11 cellular contexts compared by ENCODE assay signal in the genomic region with DNA sequence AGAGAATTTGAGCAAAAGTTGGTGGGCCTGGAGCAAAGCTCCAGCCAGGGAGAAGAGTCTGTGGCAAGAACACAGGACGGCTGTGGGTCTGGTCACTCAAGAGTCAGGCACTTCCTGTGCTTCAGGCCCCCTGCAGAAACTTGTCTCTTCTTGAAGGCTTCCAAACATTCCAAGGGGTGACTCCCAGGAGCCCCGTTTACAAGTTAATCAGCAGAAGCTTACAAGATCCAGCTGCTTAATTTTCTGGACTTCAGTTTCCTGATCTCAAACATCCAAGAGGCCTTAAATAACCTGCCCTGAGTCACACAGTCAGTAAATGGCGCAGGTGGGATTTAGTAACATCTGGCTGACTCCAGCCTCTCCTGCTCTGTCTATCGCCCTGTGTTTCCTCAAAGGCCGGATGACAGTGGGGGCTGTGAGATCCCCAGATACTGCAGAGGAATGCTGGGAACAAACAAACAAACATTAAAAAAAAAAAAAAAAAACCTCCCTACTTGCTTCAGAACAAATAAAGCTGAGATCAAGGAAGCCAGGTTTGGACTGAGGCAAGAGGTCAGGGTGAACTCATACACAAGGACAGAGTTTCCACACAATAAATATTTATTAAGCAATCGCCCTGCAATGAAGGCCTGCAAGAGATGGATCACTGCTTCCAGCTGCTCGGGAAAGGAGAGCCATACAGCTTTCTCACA.
DNase-seq lines count a peak whose midpoint lies in the region; ATAC-seq and TF ChIP-seq lines count a peak whose summit lies in the region.
"Had no signal": no experiment of that assay in that cellular context is flagged by ENCODE, and none has a peak within 500 bp of the region (broad histone marks: within the 10 kb centered on the region; RNA-seq: fewer than 3 reads in every experiment).

No MANE protein-coding gene starts in this region.

- peak; percentile 83 to 86 for DNase-seq in Caco-2
- peak; percentile 58 for DNase-seq in RWPE2 (ENCODE audit: low spot score)
- DNase-seq in left cardiac atrium = peak; percentile 29
- no peak for DNase-seq in prostate gland (ENCODE audit: low spot score)
- DNase-seq in activated T-helper 2 cell treated with anti-CD3 and anti-CD28 coated beads, Interferon-gamma antibody, Interleukin-2, Interleukin-4, amounts not matched to agents 10 μg/mL and 5 μg/mL and 100 μg/mL, durations not matched to agents 14 hours and 24 hours and 36 hours (ENCODE audit: low spot score) = no peak
- no peak for DNase-seq in caudate nucleus (lab: John Stamatoyannopoulos, UW)
- DNase-seq in SW480 (ENCODE audit: low spot score) = no peak
- DNase-seq in GF-D8 (lab: John Stamatoyannopoulos, UW) = no peak
- DNase-seq: activated effector memory CD4-positive, alpha-beta T cell treated with anti-CD3 and anti-CD28 coated beads, Interleukin-2, amount 50 U/mL, for 16 hours; NCI-H2081; stimulated activated CD4-positive, alpha-beta T cell treated with anti-CD3 and anti-CD28 coated beads, Interleukin-2, amount 100 ng/mL, for 48 hours had no signal

- CTCF ChIA-PET in Caco-2 (lab: Charles Lee) = interaction anchor here (0.6 to 1.8 kb wide), 4 partner anchors 81 to 1191 kb away, joined by 4 to 6 read pairs (median 4); no protein-coding TSS in a partner anchor

- peak overlapping the region; percentile 89 for H3K27ac Mint-ChIP-seq in Caco-2 (ENCODE audit: unreplicated experiment)
- H3K27ac Mint-ChIP-seq in activated T-helper 2 cell treated with anti-CD3 and anti-CD28 coated beads, Interferon-gamma antibody, Interleukin-2, Interleukin-4, amounts not matched to agents 10 μg/mL and 5 μg/mL and 100 μg/mL, durations not matched to agents 14 hours and 24 hours and 36 hours = no peak overlapping the region

- intact Hi-C loops in Caco-2 (cut with micrococcal nuclease; ENCODE audit: unreplicated experiment) (loop anchor here (1.0 to 2.0 kb wide), 4 partner anchors 8 to 424 kb away; no protein-coding TSS in a partner anchor), left cardiac atrium (cut with DNase I) (no loop called here), prostate gland (cut with DNase I) (no loop called here)
- intact Hi-C loops in activated T-helper 2 cell treated with anti-CD3 and anti-CD28 coated beads, Interferon-gamma antibody, Interleukin-2, Interleukin-4, amounts not matched to agents 10 μg/mL and 5 μg/mL and 100 μg/mL, durations not matched to agents 14 hours and 24 hours and 36 hours (cut with micrococcal nuclease) = no loop called here

- H3K27me3 ChIP-seq in Caco-2 (replicated peaks; ENCODE audit: control insufficient read depth, insufficient read depth, low read length) (no peaks in the 10 kb centered on the region), RWPE2 (ENCODE audit: insufficient read depth, poor library complexity, severe bottlenecking) (no peaks in the 10 kb centered on the region), prostate gland (replicated peaks; ENCODE audit: insufficient read depth) (no peaks in the 10 kb centered on the region)

- no peaks in the 10 kb centered on the region for H3K9me3 Mint-ChIP-seq in Caco-2 (ENCODE audit: unreplicated experiment)
- peaks cover 9% of the 10 kb centered on the region for H3K9me3 Mint-ChIP-seq in activated T-helper 2 cell treated with anti-CD3 and anti-CD28 coated beads, Interferon-gamma antibody, Interleukin-2, Interleukin-4, amounts not matched to agents 10 μg/mL and 5 μg/mL and 100 μg/mL, durations not matched to agents 14 hours and 24 hours and 36 hours

- H3K9me3 ChIP-seq in Caco-2 (no peaks in the 10 kb centered on the region), RWPE2 (ENCODE audit: severe bottlenecking) (no peaks in the 10 kb centered on the region), prostate gland (no peaks in the 10 kb centered on the region)

- peak overlapping the region; percentile 92 for H3K27ac ChIP-seq in RWPE2 (ENCODE audit: poor library complexity, severe bottlenecking)
- H3K27ac ChIP-seq in prostate gland = peak overlapping the region; percentile 3 to 31
- no peak overlapping the region for H3K27ac ChIP-seq in caudate nucleus (ENCODE audit: low read depth, low read length)

- no peaks in the 10 kb centered on the region for H3K27me3 Mint-ChIP-seq in Caco-2 (ENCODE audit: insufficient read depth, unreplicated experiment)
- no peaks in the 10 kb centered on the region for H3K27me3 Mint-ChIP-seq in activated T-helper 2 cell treated with anti-CD3 and anti-CD28 coated beads, Interferon-gamma antibody, Interleukin-2, Interleukin-4, amounts not matched to agents 10 μg/mL and 5 μg/mL and 100 μg/mL, durations not matched to agents 14 hours and 24 hours and 36 hours (ENCODE audit: low read depth)

- POLR2A ChIA-PET in Caco-2 (lab: Charles Lee) = interaction anchor here (0.6 to 0.7 kb wide), 5 partner anchors 17 to 179 kb away, joined by 4 to 7 read pairs (median 5); no protein-coding TSS in a partner anchor

- H3K4me1 ChIP-seq in Caco-2 = peaks cover 54% of the 10 kb centered on the region
- peaks cover 38% of the 10 kb centered on the region for H3K4me1 ChIP-seq in RWPE2 (ENCODE audit: insufficient read depth, poor library complexity, severe bottlenecking)
- no peaks in the 10 kb centered on the region for H3K4me1 ChIP-seq in prostate gland (replicated peaks)

- H3K36me3 ChIP-seq in Caco-2 (ENCODE audit: control insufficient read depth, insufficient read depth, low read length) (no peaks in the 10 kb centered on the region), RWPE2 (ENCODE audit: low read depth) (no peaks in the 10 kb centered on the region), prostate gland (no peaks in the 10 kb centered on the region)

- TF ChIP-seq CTCF in Caco-2 (IDR thresholded peaks at IDR 0.05; ENCODE audit: insufficient read depth in 1 of 2, low read depth in 1 of 2, low read length in 1 of 2, severe bottlenecking in 1 of 2, unreplicated experiment in 1 of 2) = no peak
- TF ChIP-seq CTCF in RWPE2 (IDR thresholded peaks at IDR 0.05; ENCODE audit: poor library complexity, severe bottlenecking) = no peak
- no peak for TF ChIP-seq CTCF in prostate gland (IDR thresholded peaks at IDR 0.05)

- TSS peak; percentile 78 for BruUV-seq in Caco-2 (replicated peaks; lab: Mats Ljungman, UMichigan)

- 51% methylated on average over 7 of the region's 7 CpGs for WGBS in prostate gland

- no peak overlapping the region for H3K4me3 ChIP-seq in Caco-2 (ENCODE audit: low read depth, low read length)
- no peak overlapping the region for H3K4me3 ChIP-seq in RWPE2 (ENCODE audit: severe bottlenecking)
- H3K4me3 ChIP-seq in prostate gland = no peak overlapping the region

- H3K36me3 Mint-ChIP-seq in Caco-2 (ENCODE audit: insufficient read depth, unreplicated experiment) = no peaks in the 10 kb centered on the region
- peaks cover 6% of the 10 kb centered on the region for H3K36me3 Mint-ChIP-seq in activated T-helper 2 cell treated with anti-CD3 and anti-CD28 coated beads, Interferon-gamma antibody, Interleukin-2, Interleukin-4, amounts not matched to agents 10 μg/mL and 5 μg/mL and 100 μg/mL, durations not matched to agents 14 hours and 24 hours and 36 hours (ENCODE audit: low read depth)

- H3K4me1 Mint-ChIP-seq in Caco-2 (ENCODE audit: low read depth, unreplicated experiment) = peaks cover 60% of the 10 kb centered on the region
- peaks cover 51% of the 10 kb centered on the region for H3K4me1 Mint-ChIP-seq in activated T-helper 2 cell treated with anti-CD3 and anti-CD28 coated beads, Interferon-gamma antibody, Interleukin-2, Interleukin-4, amounts not matched to agents 10 μg/mL and 5 μg/mL and 100 μg/mL, durations not matched to agents 14 hours and 24 hours and 36 hours (ENCODE audit: low read depth)

- ATAC-seq in RWPE2 (ENCODE audit: low read depth) (peak; percentile 84), left cardiac atrium (peak; percentile 60 to 72)

- TF ChIP-seq POLR2A in prostate gland (IDR thresholded peaks at IDR 0.05) = no peak

- H3K4me3 Mint-ChIP-seq in Caco-2 (ENCODE audit: unreplicated experiment) = peak overlapping the region; percentile 22
- no peak overlapping the region for H3K4me3 Mint-ChIP-seq in activated T-helper 2 cell treated with anti-CD3 and anti-CD28 coated beads, Interferon-gamma antibody, Interleukin-2, Interleukin-4, amounts not matched to agents 10 μg/mL and 5 μg/mL and 100 μg/mL, durations not matched to agents 14 hours and 24 hours and 36 hours (ENCODE audit: low read depth)

Comparison
In these comparisons a context has a peak if more than half of its experiments do, and no peak if none do; other contexts are left out.
1. DNase-seq: peak in Caco-2 (2 of 2), RWPE2 (single experiment) and left cardiac atrium (single experiment); none in prostate gland (single experiment), activated T-helper 2 cell treated with anti-CD3 and anti-CD28 coated beads, Interferon-gamma antibody, Interleukin-2, Interleukin-4, amounts not matched to agents 10 μg/mL and 5 μg/mL and 100 μg/mL, durations not matched to agents 14 hours and 24 hours and 36 hours (single experiment), caudate nucleus (0 of 61), SW480 (single experiment) and GF-D8 (single experiment).